Comparison of ENCODE assay signal across 17 cellular contexts in genomic region chr18:76373297-76373696, GRCh38.
"Had no signal": no experiment of that assay in that cellular context is flagged by ENCODE, and none has a peak within 500 bp of the region (broad histone marks: within the 10 kb centered on the region; RNA-seq: fewer than 3 reads in every experiment).

No MANE protein-coding gene starts in this region.

- H3K9me3 Mint-ChIP-seq: brain, memory B cell had no signal

- H3K9me3 ChIP-seq: pancreas, testis had no signal

- H3K27me3 Mint-ChIP-seq: brain; memory B cell; stimulated activated naive CD8-positive, alpha-beta T cell treated with anti-CD3 and anti-CD28 coated beads, Interleukin-15, amount 100 ng/mL, for 72 hours had no signal

- DNase-seq: activated CD4-positive, alpha-beta T cell treated with anti-CD3 and anti-CD28 coated beads, Interleukin-2, amount 50 U/mL, for 1 hour; activated CD8-positive, alpha-beta memory T cell treated with anti-CD3 and anti-CD28 coated beads, Interleukin-2, amount 10 ng/mL, durations not matched to agents 7 days and 5 days; activated gamma-delta T cell treated with Interleukin-2 at 50 U/mL for 16 hours; activated T-cell treated with anti-CD3 and anti-CD28 coated beads, Interleukin-2, amount 50 U/mL, for 4 hours; cerebellar nuclear complex; dermis blood vessel endothelial cell; erythroblast; hypothalamus; left colon; pancreas; stimulated activated CD4-positive, alpha-beta T cell treated with anti-CD3 and anti-CD28 coated beads, Interleukin-4, amount 100 ng/mL, for 1 hour; stimulated activated CD8-positive, alpha-beta memory T cell treated with anti-CD3 and anti-CD28 coated beads, Interleukin-4, amount 100 ng/mL, for 48 hours; stimulated activated naive CD8-positive, alpha-beta T cell treated with anti-CD3 and anti-CD28 coated beads, Interleukin-15, amount 100 ng/mL, for 72 hours; T-helper 1 cell; testis had no signal

- H3K4me1 ChIP-seq: pancreas had no signal

- H3K4me3 ChIP-seq: pancreas, testis had no signal

- H3K27ac ChIP-seq: pancreas, testis had no signal

- H3K27ac Mint-ChIP-seq: activated CD8-positive, alpha-beta memory T cell treated with anti-CD3 and anti-CD28 coated beads, Interleukin-2, amount 10 ng/mL, durations not matched to agents 7 days and 5 days; memory B cell had no signal

- H3K4me3 Mint-ChIP-seq: activated CD8-positive, alpha-beta memory T cell treated with anti-CD3 and anti-CD28 coated beads, Interleukin-2, amount 10 ng/mL, durations not matched to agents 7 days and 5 days; activated T-cell treated with anti-CD3 and anti-CD28 coated beads, Interleukin-2, amount 50 U/mL, for 4 hours; brain; memory B cell had no signal
